Comparison of ENCODE assay signal across 1 cellular context in genomic region chr17:40089085-40089895, GRCh38.
A peak's percentile ranks its signal among the peaks of the same experiment; 100 is the strongest.
TF ChIP-seq lines count a peak whose summit lies in the region.

No MANE protein-coding gene starts in this region.

TF ChIP-seq in HepG2, 621 proteins besides CTCF, POLR2A, EP300 and RAD21:
- TF ChIP-seq ZBTB38 (CRISPR knock-in tag; IDR thresholded peaks at IDR 0.05) (0 out of 2 replicates have a peak, but pooled peaks have one; percentile 57), ZSCAN29 (CRISPR knock-in tag; conservative IDR thresholded peaks at IDR 0.05) (no peak)
